20 cellular contexts compared by ENCODE assay signal in genomic region chr17:8459109-8459508, GRCh38.
"Had no signal": no experiment of that assay in that cellular context is flagged by ENCODE, and none has a peak within 500 bp of the region (broad histone marks: within the 10 kb centered on the region; RNA-seq: fewer than 3 reads in every experiment).

No MANE protein-coding gene starts in this region.

- H3K27me3 ChIP-seq: ascending aorta, esophagus muscularis mucosa, gastroesophageal sphincter, heart left ventricle, thyroid gland had no signal

- H3K9me3 Mint-ChIP-seq: activated CD4-positive, alpha-beta T cell treated with anti-CD3 and anti-CD28 coated beads, Interleukin-2, amount 10 ng/mL, durations not matched to agents 24 days and 14 days; activated CD8-positive, alpha-beta T cell treated with anti-CD3 and anti-CD28 coated beads for 36 hours; activated naive CD4-positive, alpha-beta T cell treated with anti-CD3 and anti-CD28 coated beads, Interleukin-2, amount 10 ng/mL, durations not matched to agents 7 days and 5 days; nephron had no signal

- H3K27ac Mint-ChIP-seq: activated CD8-positive, alpha-beta T cell treated with anti-CD3 and anti-CD28 coated beads for 36 hours; activated naive CD4-positive, alpha-beta T cell treated with anti-CD3 and anti-CD28 coated beads, Interleukin-2, amount 10 ng/mL, durations not matched to agents 7 days and 5 days; nephron had no signal

- H3K4me1 ChIP-seq: esophagus muscularis mucosa, thyroid gland had no signal

- H3K4me3 ChIP-seq: ascending aorta, esophagus muscularis mucosa, gastroesophageal sphincter, heart left ventricle, left ventricle myocardium inferior, thyroid gland had no signal

- H3K9me3 ChIP-seq: ascending aorta, esophagus muscularis mucosa, gastroesophageal sphincter, heart left ventricle, left ventricle myocardium inferior, thyroid gland had no signal

- H3K27ac ChIP-seq: ascending aorta, esophagus muscularis mucosa, gastroesophageal sphincter, heart left ventricle, left ventricle myocardium inferior, thyroid gland had no signal

- ATAC-seq: activated CD8-positive, alpha-beta T cell treated with anti-CD3 and anti-CD28 coated beads for 36 hours; gastroesophageal sphincter; heart left ventricle had no signal

- DNase-seq: activated CD4-positive, alpha-beta T cell treated with anti-CD3 and anti-CD28 coated beads, Interleukin-2, amount 10 ng/mL, durations not matched to agents 24 days and 14 days; activated CD8-positive, alpha-beta T cell treated with anti-CD3 and anti-CD28 coated beads for 36 hours; activated effector memory CD4-positive, alpha-beta T cell treated with Interleukin-2 at 50 U/mL for 16 hours; activated naive CD4-positive, alpha-beta T cell treated with anti-CD3 and anti-CD28 coated beads, Interleukin-2, amount 10 ng/mL, durations not matched to agents 7 days and 5 days; activated T-cell treated with anti-CD3 and anti-CD28 coated beads, Interleukin-2, amount 50 U/mL, for 48 hours; effector CD4-positive, alpha-beta T cell; heart left ventricle; left ventricle myocardium inferior; mammary epithelial cell; midbrain; occipital lobe; stimulated activated CD4-positive, alpha-beta T cell treated with anti-CD3 and anti-CD28 coated beads, Interleukin-12 subunit alpha, Interleukin-12 subunit beta, amount 100 ng/mL, for 4 hours; stimulated activated CD4-positive, alpha-beta T cell treated with anti-CD3 and anti-CD28 coated beads, Interleukin-1b, Interleukin-23, amount 100 ng/mL, for 48 hours; stimulated activated CD8-positive, alpha-beta memory T cell treated with anti-CD3 and anti-CD28 coated beads, Interleukin-4, amount 100 ng/mL, for 48 hours; stimulated activated naive CD4-positive, alpha-beta T cell; thyroid gland had no signal
